ENCODE assay signal across 34 cellular contexts in the genomic region with DNA sequence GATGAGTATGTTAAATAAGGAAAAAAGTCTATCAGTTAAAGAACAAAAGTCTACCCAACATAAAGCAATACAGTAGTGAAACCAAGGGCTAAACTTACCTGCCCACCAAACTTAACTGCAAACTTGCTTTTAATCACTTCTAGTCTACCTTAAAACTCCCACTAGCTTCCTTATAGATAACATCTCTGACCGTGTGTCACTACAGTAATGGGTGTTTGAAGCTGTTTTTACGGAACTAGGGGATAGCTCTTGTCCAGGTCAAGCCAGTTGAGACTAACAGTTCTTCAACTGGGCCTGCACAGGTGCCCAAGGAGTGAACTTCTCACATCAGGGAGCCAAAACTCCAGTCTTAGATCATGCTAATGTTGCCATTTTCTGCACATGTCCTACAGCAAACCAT.
"Had no signal": no experiment of that assay in that cellular context is flagged by ENCODE, and none has a peak within 500 bp of the region (broad histone marks: within the 10 kb centered on the region; RNA-seq: fewer than 3 reads in every experiment).

No MANE protein-coding gene starts in this region.

- ATAC-seq: activated CD8-positive, alpha-beta T cell treated with anti-CD3 and anti-CD28 coated beads for 36 hours; activated naive CD4-positive, alpha-beta T cell treated with anti-CD3 and anti-CD28 coated beads, Interleukin-2, amount 50 U/mL, for 72 hours; activated T-cell treated with anti-CD3 and anti-CD28 coated beads, Interleukin-2, amount 50 U/mL, for 4 hours; activated T-cell treated with anti-CD3 and anti-CD28 coated beads, Interleukin-2, amount 50 U/mL, for 72 hours; activated T-helper 17 cell treated with anti-CD3 and anti-CD28 coated beads, Interleukin-2, amount 50 U/mL, for 72 hours; body of pancreas; WTC11 had no signal

- H3K27me3 ChIP-seq: adrenal gland, body of pancreas, brain microvascular endothelial cell, breast epithelium had no signal

- FAIRE-seq: astrocyte, TTC549 had no signal

- H3K9me3 ChIP-seq: adrenal gland, body of pancreas, breast epithelium had no signal

- H3K4me3 ChIP-seq: adrenal gland, body of pancreas, breast epithelium had no signal

- H3K4me1 ChIP-seq: adrenal gland, breast epithelium had no signal

- DNase-seq: activated CD4-positive, alpha-beta memory T cell treated with anti-CD3 and anti-CD28 coated beads for 36 hours; activated CD4-positive, alpha-beta T cell treated with anti-CD3 and anti-CD28 coated beads for 4 hours; activated CD4-positive, alpha-beta T cell treated with anti-CD3 and anti-CD28 coated beads, Interleukin-2, amount 10 ng/mL, durations not matched to agents 24 days and 14 days; activated CD4-positive, alpha-beta T cell treated with anti-CD3 and anti-CD28 coated beads, Interleukin-2, amount 50 U/mL, for 1 hour; activated CD4-positive, alpha-beta T cell treated with anti-CD3 and anti-CD28 coated beads, Interleukin-2, amount 50 U/mL, for 4 hours; activated CD4-positive, CD25-positive, alpha-beta regulatory T cell treated with anti-CD3 and anti-CD28 coated beads, Interleukin-2, amount 50 U/mL, for 72 hours; activated CD8-positive, alpha-beta memory T cell treated with anti-CD3 and anti-CD28 coated beads, Interleukin-2, amount 50 U/mL, for 4 hours; activated CD8-positive, alpha-beta T cell treated with anti-CD3 and anti-CD28 coated beads for 36 hours; activated effector memory CD4-positive, alpha-beta T cell treated with anti-CD3 and anti-CD28 coated beads, Interleukin-2, amount 50 U/mL, for 16 hours; activated gamma-delta T cell treated with Interleukin-2 at 50 U/mL for 16 hours; activated naive CD4-positive, alpha-beta T cell; activated naive CD4-positive, alpha-beta T cell treated with anti-CD3 and anti-CD28 coated beads for 36 hours; activated naive CD4-positive, alpha-beta T cell treated with anti-CD3 and anti-CD28 coated beads, Interleukin-2, amount 50 U/mL, for 16 hours; activated naive CD8-positive, alpha-beta T cell treated with anti-CD3 and anti-CD28 coated beads for 36 hours; activated T-cell treated with anti-CD3 and anti-CD28 coated beads for 4 hours; activated T-cell treated with anti-CD3 and anti-CD28 coated beads, Interleukin-2, amount 50 U/mL, for 1 hour; activated T-cell treated with anti-CD3 and anti-CD28 coated beads, Interleukin-2, amount 50 U/mL, for 4 hours; activated T-cell treated with anti-CD3 and anti-CD28 coated beads, Interleukin-2, amount 50 U/mL, for 72 hours; adrenal gland; amniotic stem cell; aorta; body of pancreas; brain microvascular endothelial cell; central memory CD4-positive, alpha-beta T cell; T-helper 1 cell; T-helper 2 cell; T-helper 9 cell had no signal

- H3K36me3 ChIP-seq: adrenal gland, brain microvascular endothelial cell, breast epithelium, WERI-Rb-1 had no signal

- H3K27ac ChIP-seq: adrenal gland, body of pancreas, brain microvascular endothelial cell, breast epithelium, WERI-Rb-1 had no signal
